8 cellular contexts compared by ENCODE assay signal in genomic region chr3:56494679-56495322, GRCh38. TPM values are rescaled to one million over a fixed set of nuclear protein-coding genes. Genes with fewer than 3 reads are reported as not detected.
A peak's percentile ranks its signal among the peaks of the same experiment; 100 is the strongest.
DNase-seq lines count a peak whose midpoint lies in the region; ATAC-seq and TF ChIP-seq lines count a peak whose summit lies in the region.

No MANE protein-coding gene starts in this region.

- no peaks in the 10 kb centered on the region for H4K20me1 ChIP-seq in OCI-LY1 (ENCODE audit: insufficient read depth, low read length)

- H3K4me1 Mint-ChIP-seq in naive thymus-derived CD8-positive, alpha-beta T cell: no peaks in the 10 kb centered on the region
- H3K4me1 Mint-ChIP-seq in stimulated activated naive B cell treated with anti-CD40 and anti-IgM and Interleukin-4, amounts not matched to agents 10 μg/mL and 1 μg/mL and 100 μg/mL, for 72 hours: no peaks in the 10 kb centered on the region

- H3K4me3 Mint-ChIP-seq in naive thymus-derived CD8-positive, alpha-beta T cell: no peak overlapping the region
- no peak overlapping the region for H3K4me3 Mint-ChIP-seq in stimulated activated naive B cell treated with anti-CD40 and anti-IgM and Interleukin-4, amounts not matched to agents 10 μg/mL and 1 μg/mL and 100 μg/mL, for 72 hours

- no peak overlapping the region for H3K4me3 ChIP-seq in OCI-LY1 (ENCODE audit: low read depth, low read length, poor library complexity, severe bottlenecking)
- no peak overlapping the region for H3K4me3 ChIP-seq in epithelial cell of proximal tubule (ENCODE audit: low read depth, low read length)

- H3K36me3 Mint-ChIP-seq in naive thymus-derived CD8-positive, alpha-beta T cell: peaks cover 0 to 21% (median 4%) of the 10 kb centered on the region in 3 donors
- no peaks in the 10 kb centered on the region for H3K36me3 Mint-ChIP-seq in stimulated activated naive B cell treated with anti-CD40 and anti-IgM and Interleukin-4, amounts not matched to agents 10 μg/mL and 1 μg/mL and 100 μg/mL, for 72 hours

- no peaks in the 10 kb centered on the region for H3K9me3 ChIP-seq in OCI-LY1 (ENCODE audit: low read length)

- H2AFZ ChIP-seq in OCI-LY1 (ENCODE audit: low read length): no peak overlapping the region

- H3K4me1 ChIP-seq in OCI-LY1 (ENCODE audit: insufficient read depth, low read length, severe bottlenecking): no peaks in the 10 kb centered on the region

- H3K27me3 ChIP-seq in OCI-LY1 (ENCODE audit: insufficient read depth, low read length): no peaks in the 10 kb centered on the region

- peaks cover 0 to 17% (median 3%) of the 10 kb centered on the region in 9 donors for H3K9me3 Mint-ChIP-seq in naive thymus-derived CD8-positive, alpha-beta T cell
- H3K9me3 Mint-ChIP-seq in stimulated activated naive B cell treated with anti-CD40 and anti-IgM and Interleukin-4, amounts not matched to agents 10 μg/mL and 1 μg/mL and 100 μg/mL, for 72 hours: peaks cover 0 to 2% of the 10 kb centered on the region in 2 donors

- peak; percentile 39 for DNase-seq in DMS153 (lab: John Stamatoyannopoulos, UW)
- peak; percentile 85 for DNase-seq in HT-29 (ENCODE audit: low spot score)
- peak; percentile 66 for DNase-seq in activated CD8-positive, alpha-beta memory T cell treated with anti-CD3 and anti-CD28 coated beads, Interleukin-2, amount 50 U/mL, for 4 hours
- peak; percentile 63 for DNase-seq in epithelial cell of proximal tubule (ENCODE audit: low read depth)
- peak; percentile 47 to 86 (median 74) for DNase-seq in naive thymus-derived CD8-positive, alpha-beta T cell
- peak; percentile 52 for DNase-seq in stimulated activated naive B cell treated with anti-CD40 and anti-IgM and Interleukin-4, amounts not matched to agents 10 μg/mL and 1 μg/mL and 100 μg/mL, for 72 hours

- peak; percentile 92 for TF ChIP-seq CTCF in OCI-LY1 (IDR thresholded peaks at IDR 0.05; ENCODE audit: low read length)
- TF ChIP-seq CTCF in epithelial cell of proximal tubule (conservative IDR thresholded peaks at IDR 0.05; ENCODE audit: low read depth, low read length): peak; percentile 98

- no peaks in the 10 kb centered on the region for H3K79me2 ChIP-seq in OCI-LY1 (ENCODE audit: insufficient read depth, low read length)

- no peak overlapping the region for H3K27ac ChIP-seq in OCI-LY1 (ENCODE audit: low read depth, low read length, poor library complexity, severe bottlenecking)

- H3K36me3 ChIP-seq in OCI-LY1 (ENCODE audit: insufficient read depth, low read length): no peaks in the 10 kb centered on the region

- no peak overlapping the region for H3K27ac Mint-ChIP-seq in naive thymus-derived CD8-positive, alpha-beta T cell
- no peak overlapping the region for H3K27ac Mint-ChIP-seq in stimulated activated naive B cell treated with anti-CD40 and anti-IgM and Interleukin-4, amounts not matched to agents 10 μg/mL and 1 μg/mL and 100 μg/mL, for 72 hours

- POLR2A ChIA-PET in naive thymus-derived CD8-positive, alpha-beta T cell (lab: Charles Lee): no interaction called here

- no peaks in the 10 kb centered on the region for H3F3A ChIP-seq in OCI-LY1 (ENCODE audit: insufficient read depth, low read length)

- H3K9ac ChIP-seq in OCI-LY1 (ENCODE audit: low read length): no peak overlapping the region

- peaks cover 6 to 56% (median 18%) of the 10 kb centered on the region in 5 donors for H3K27me3 Mint-ChIP-seq in naive thymus-derived CD8-positive, alpha-beta T cell
- H3K27me3 Mint-ChIP-seq in stimulated activated naive B cell treated with anti-CD40 and anti-IgM and Interleukin-4, amounts not matched to agents 10 μg/mL and 1 μg/mL and 100 μg/mL, for 72 hours: peaks cover 9 to 19% of the 10 kb centered on the region in 2 donors

- H3K4me2 ChIP-seq in OCI-LY1 (ENCODE audit: low read length): no peak overlapping the region

- no peaks in the 10 kb centered on the region for H3K9me2 ChIP-seq in OCI-LY1 (ENCODE audit: low read depth, low read length)

- peak; percentile 88 for ATAC-seq in GM21423 (IDR thresholded peaks at IDR 0.05; ENCODE audit: unreplicated experiment)
- peak; percentile 90 to 96 for ATAC-seq in naive thymus-derived CD8-positive, alpha-beta T cell
- peak; percentile 85 to 94 for ATAC-seq in stimulated activated naive B cell treated with anti-CD40 and anti-IgM and Interleukin-4, amounts not matched to agents 10 μg/mL and 1 μg/mL and 100 μg/mL, for 72 hours (replicated peaks)

RNA-seq across cellular contexts. Expression of gene ERC2, which starts 26.5 kb away (rescaled TPM):
- total RNA-seq in HT-29 (2014; rRNA removed; shearing (Covaris generic)): not detected in 2 replicates
- 2.7 and 6.0 TPM in 2 replicates for total RNA-seq in epithelial cell of proximal tubule
- total RNA-seq in naive thymus-derived CD8-positive, alpha-beta T cell: not detected
- polyA plus RNA-seq in naive thymus-derived CD8-positive, alpha-beta T cell: under 1 TPM in 2 of 3 donors, not detected in 1; 0.05 to 0.29 TPM
